ENCODE assay signal across 8 cellular contexts in the genomic region with DNA sequence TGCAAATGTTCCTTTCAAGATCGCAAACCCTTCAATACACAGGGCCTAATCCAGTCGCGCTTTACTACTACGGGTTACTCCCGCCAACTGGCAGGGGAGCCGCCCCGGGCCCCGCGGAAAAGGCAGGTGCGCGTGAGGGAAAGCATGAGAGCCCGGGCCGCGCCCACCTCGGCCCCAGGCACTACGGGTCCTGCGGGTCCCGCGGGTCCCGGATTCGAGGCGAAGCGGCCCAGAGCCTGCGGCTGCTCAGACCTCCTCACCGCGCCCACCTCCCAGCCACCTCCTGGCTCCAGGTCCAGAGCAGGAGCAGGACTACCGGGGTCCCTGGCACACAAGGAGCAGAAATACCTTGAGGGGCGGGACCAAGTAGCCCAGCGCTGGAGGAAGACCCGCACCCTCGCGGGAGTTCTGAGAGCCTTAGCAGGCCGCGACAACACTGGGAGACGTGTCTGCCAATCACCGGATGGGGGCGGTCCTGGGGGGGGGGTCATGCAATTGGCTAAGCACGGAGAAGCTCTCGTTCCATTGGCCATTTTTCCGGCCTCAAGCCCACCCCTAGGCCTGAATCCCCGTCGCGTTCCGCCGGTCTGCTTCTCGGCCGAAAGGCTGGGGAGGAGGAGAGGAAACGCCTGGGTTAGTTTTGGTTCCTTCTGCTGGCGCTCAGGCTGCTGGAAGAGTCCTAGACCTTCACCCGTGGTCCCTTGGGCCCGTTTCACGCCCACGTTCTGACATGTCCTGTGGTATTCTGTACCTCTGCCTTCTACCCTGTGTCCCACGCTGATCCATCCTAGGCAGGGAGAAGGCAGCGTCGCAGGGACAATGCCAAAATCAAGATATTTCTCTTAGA. TPM values are rescaled to one million over a fixed set of nuclear protein-coding genes. Genes with fewer than 3 reads are reported as not detected.
A peak's percentile ranks its signal among the peaks of the same experiment; 100 is the strongest.
DNase-seq lines count a peak whose midpoint lies in the region; ATAC-seq and TF ChIP-seq lines count a peak whose summit lies in the region.

No MANE protein-coding gene starts in this region.

- TF ChIP-seq CTCF in GM13976 (IDR thresholded peaks at IDR 0.05; ENCODE audit: borderline replicate concordance, control extremely low read depth, extremely low read depth, insufficient read depth, missing control alignments) (no peak), hepatocyte (IDR thresholded peaks at IDR 0.05; ENCODE audit: poor library complexity) (no peak)

- H3K9me3 ChIP-seq in hepatocyte (ENCODE audit: low read depth) (no peaks in the 10 kb centered on the region), aorta (ENCODE audit: control insufficient read depth, low read length) (no peaks in the 10 kb centered on the region)

- DNase-seq in GM13976 (ENCODE audit: low spot score) (peak; percentile 92), NCI-H1694 (lab: John Stamatoyannopoulos, UW) (peak; percentile 86), T-helper 2 cell (peak; percentile 66 to 98 (median 81)), astrocyte of the hippocampus (ENCODE audit: low read depth, low spot score) (peak; percentile 99), hepatocyte (ENCODE audit: low spot score) (peak; percentile 96), aorta (peak; percentile 95 to 96)

- peak overlapping the region; percentile 76 for H2AFZ ChIP-seq in hepatocyte

- ATAC-seq in HG02852 (IDR thresholded peaks at IDR 0.05; ENCODE audit: unreplicated experiment) (peak; percentile 95), aorta (ENCODE audit: low FRiP score) (peak; percentile 98)

- H3K36me3 ChIP-seq in hepatocyte (replicated peaks; ENCODE audit: insufficient read depth, low read depth) (no peaks in the 10 kb centered on the region), rectal smooth muscle tissue (ENCODE audit: control insufficient read depth, insufficient read depth, low read length) (no peaks in the 10 kb centered on the region), aorta (ENCODE audit: control insufficient read depth in 1 of 2, insufficient read depth in 2 of 2, low read length in 1 of 2) (no peaks in the 10 kb centered on the region)

- in situ Hi-C loops in GM13976 (cut with MboI; ENCODE audit: low sequenced_read_pairs, unreplicated experiment): no loop called here

- H3K4me2 ChIP-seq in hepatocyte: peak overlapping the region; percentile 78

- H3K9ac ChIP-seq in rectal smooth muscle tissue (ENCODE audit: low read length): peak overlapping the region; percentile 91

- intact Hi-C loops in aorta (cut with DNase I): loop anchor here (5.0 kb wide), 1 partner anchor 140 kb away; a partner anchor contains a TSS

- no peaks in the 10 kb centered on the region for H3K9me2 ChIP-seq in hepatocyte (replicated peaks; ENCODE audit: insufficient read depth)

- H4K20me1 ChIP-seq in hepatocyte (ENCODE audit: insufficient read depth, poor library complexity, severe bottlenecking): no peaks in the 10 kb centered on the region

- WGBS in hepatocyte (ENCODE audit: low lambda C conversion rate, missing lambda C conversion rate): 5% methylated on average over 56 of the region's 56 CpGs
- 0% methylated on average over 56 of the region's 56 CpGs for WGBS in aorta, 2 donors

- no peaks in the 10 kb centered on the region for H3K79me2 ChIP-seq in hepatocyte

- H3K4me3 ChIP-seq in hepatocyte (peak overlapping the region; percentile 52), rectal smooth muscle tissue (ENCODE audit: low read length) (peak overlapping the region; percentile 100), aorta (ENCODE audit: low read length in 2 of 2) (peak overlapping the region; percentile 60 to 62)

- H3K27ac ChIP-seq in hepatocyte (peak overlapping the region; percentile 86), rectal smooth muscle tissue (ENCODE audit: low read depth, low read length) (peak overlapping the region; percentile 95), aorta (ENCODE audit: low read depth in 1 of 2, low read length in 2 of 2) (peak overlapping the region; percentile 23 to 94)

- no peaks in the 10 kb centered on the region for H3K27me3 ChIP-seq in hepatocyte
- no peaks in the 10 kb centered on the region for H3K27me3 ChIP-seq in rectal smooth muscle tissue (ENCODE audit: control insufficient read depth, insufficient read depth, low read length)
- no peaks in the 10 kb centered on the region for H3K27me3 ChIP-seq in aorta (ENCODE audit: control insufficient read depth in 1 of 2, insufficient read depth in 2 of 2, low read length in 1 of 2)

- H3K4me1 ChIP-seq in hepatocyte (ENCODE audit: insufficient read depth) (no peaks in the 10 kb centered on the region), rectal smooth muscle tissue (ENCODE audit: control insufficient read depth, insufficient read depth, low read length) (peaks cover 3% of the 10 kb centered on the region), aorta (ENCODE audit: control insufficient read depth in 1 of 2, insufficient read depth in 2 of 2, low read length in 2 of 2) (no peaks in the 10 kb centered on the region)

RNA-seq across cellular contexts. Expression of a gene that starts 29.0 kb away (rescaled TPM):
- total RNA-seq in hepatocyte: 4.6 and 8.0 TPM in 2 replicates
- polyA plus RNA-seq in hepatocyte: 1.3 and 3.3 TPM in 2 replicates
- under 1 TPM; 0.13 to 0.36 TPM for total RNA-seq in aorta
- polyA plus RNA-seq in aorta: not detected

Comparison
In these comparisons a context has a peak if more than half of its experiments do, and no peak if none do; other contexts are left out.
1. Peak in every context shown above with its lines: DNase-seq, ATAC-seq, H3K4me3 ChIP-seq and H3K27ac ChIP-seq.